ENCODE assay signal across 8 cellular contexts in the genomic region with DNA sequence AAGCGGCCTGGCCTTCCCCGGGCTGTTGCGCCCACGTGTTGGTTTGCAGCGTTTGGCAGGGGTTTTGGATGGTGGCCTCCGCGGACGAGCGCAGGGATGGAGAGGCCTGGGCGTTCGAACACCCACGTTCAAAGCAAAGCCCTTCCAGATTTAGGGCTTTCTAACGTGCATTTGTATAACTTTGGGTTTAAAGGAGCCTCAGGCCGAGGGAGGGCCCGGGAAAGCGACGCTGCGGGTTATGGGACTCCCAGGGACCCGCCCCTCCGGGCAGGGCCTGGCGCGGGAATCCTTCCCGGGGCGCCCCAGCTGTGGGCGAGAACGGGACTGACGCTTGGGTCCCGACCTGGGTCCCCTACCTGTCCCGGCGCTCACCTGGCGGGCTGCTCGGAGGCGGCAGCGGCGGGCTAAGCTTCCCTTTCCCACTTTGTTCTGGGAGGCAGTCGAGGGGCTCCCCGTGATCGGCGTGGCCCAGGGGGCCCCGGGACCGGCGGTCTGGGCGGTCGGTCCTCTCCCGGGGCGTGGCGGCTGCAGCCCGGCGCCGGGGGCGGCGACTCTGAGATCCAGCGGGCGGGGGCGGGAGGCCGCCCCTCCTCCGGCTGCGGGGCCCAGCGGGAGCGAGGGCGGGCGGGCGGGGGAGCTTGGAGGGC. TPM values are rescaled to one million over a fixed set of nuclear protein-coding genes. Genes with fewer than 3 reads are reported as not detected.
DNase-seq lines count a peak whose midpoint lies in the region; TF ChIP-seq lines count a peak whose summit lies in the region.

A gene with protein sequence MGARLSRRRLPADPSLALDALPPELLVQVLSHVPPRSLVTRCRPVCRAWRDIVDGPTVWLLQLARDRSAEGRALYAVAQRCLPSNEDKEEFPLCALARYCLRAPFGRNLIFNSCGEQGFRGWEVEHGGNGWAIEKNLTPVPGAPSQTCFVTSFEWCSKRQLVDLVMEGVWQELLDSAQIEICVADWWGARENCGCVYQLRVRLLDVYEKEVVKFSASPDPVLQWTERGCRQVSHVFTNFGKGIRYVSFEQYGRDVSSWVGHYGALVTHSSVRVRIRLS (minus strand): TSS at position 529 of the 647 bp plus-strand sequence. CDS start 25,423 bp downstream, outside the sequence.

- H3K27me3 ChIP-seq in ectodermal cell (ENCODE audit: control insufficient read depth, insufficient read depth, low read length, poor library complexity, severe bottlenecking) = no peaks in the 10 kb centered on the region
- no peaks in the 10 kb centered on the region for H3K27me3 ChIP-seq in liver (ENCODE audit: control insufficient read depth in 4 of 4, insufficient read depth in 4 of 4, low read length in 3 of 4)
- H3K27me3 ChIP-seq in stomach smooth muscle (ENCODE audit: control insufficient read depth in 1 of 2, insufficient read depth in 2 of 2, low read length in 2 of 2) = no peaks in the 10 kb centered on the region

- H3K27ac ChIP-seq in ectodermal cell (ENCODE audit: insufficient read depth, low read depth, low read length, poor library complexity, severe bottlenecking) = peak within 1 kb of the TSS; percentile 65
- H3K27ac ChIP-seq in liver (ENCODE audit: low read depth in 1 of 2, low read length in 2 of 2) = peak within 1 kb of the TSS; percentile 88 to 91
- H3K27ac ChIP-seq in stomach smooth muscle (ENCODE audit: low read length) = peak within 1 kb of the TSS; percentile 89

- 1% methylated on average over 63 of the region's 63 CpGs for WGBS in ectodermal cell, 2 experiments
- WGBS in liver = 3% methylated on average over 63 of the region's 63 CpGs

- no peak for TF ChIP-seq RAD21 in liver (IDR thresholded peaks at IDR 0.05)

- TF ChIP-seq CTCF in liver (IDR thresholded peaks at IDR 0.05; ENCODE audit: low read depth, low read length, missing input control) = no peak

- H3K4me3 ChIP-seq in ectodermal cell (ENCODE audit: insufficient read depth, low read depth, low read length) (peak within 1 kb of the TSS; percentile 69), liver (ENCODE audit: low read depth in 1 of 3, low read length in 3 of 3) (peak within 1 kb of the TSS; percentile 62 to 91 (median 72)), stomach smooth muscle (ENCODE audit: low read length in 2 of 2) (peak within 1 kb of the TSS; percentile 79 to 82)

- H3K9ac ChIP-seq in liver (ENCODE audit: low read depth in 1 of 2, low read length in 2 of 2) = peak within 1 kb of the TSS; percentile 76 to 84
- H3K9ac ChIP-seq in stomach smooth muscle (ENCODE audit: low read length in 2 of 2) = peak within 1 kb of the TSS; percentile 77 to 84

- peaks cover 4% of the 10 kb centered on the region for H3K4me1 ChIP-seq in ectodermal cell (ENCODE audit: control insufficient read depth, insufficient read depth, low read length)
- peaks cover 7 to 34% (median 21%) of the 10 kb centered on the region in 4 donors for H3K4me1 ChIP-seq in liver (ENCODE audit: control insufficient read depth in 4 of 4, insufficient read depth in 4 of 4, low read length in 3 of 4)
- H3K4me1 ChIP-seq in stomach smooth muscle (ENCODE audit: control insufficient read depth, insufficient read depth, low read length) = peaks cover 11% of the 10 kb centered on the region

- DNase-seq in DMS114 treated with DMSO at 0.1 percent for 48 hours (lab: John Stamatoyannopoulos, UW; ENCODE audit: unreplicated experiment) = peak; percentile 57
- DNase-seq in NCI-H82 treated with DMSO at 0.1 percent for 48 hours (lab: John Stamatoyannopoulos, UW; ENCODE audit: unreplicated experiment) = peak; percentile 61
- no peak for DNase-seq in SIG-M5 (lab: John Stamatoyannopoulos, UW)
- no peak for DNase-seq in NCI-H187 (lab: John Stamatoyannopoulos, UW)
- DNase-seq in NCI-H2196 treated with DMSO at 0.1 percent for 48 hours (lab: John Stamatoyannopoulos, UW; ENCODE audit: unreplicated experiment) = no peak

- H3K36me3 ChIP-seq in ectodermal cell (ENCODE audit: control insufficient read depth, insufficient read depth, low read length) (no peaks in the 10 kb centered on the region), liver (ENCODE audit: control insufficient read depth in 4 of 4, insufficient read depth in 3 of 4, low read depth in 1 of 4, low read length in 3 of 4) (no peaks in the 10 kb centered on the region), stomach smooth muscle (ENCODE audit: control insufficient read depth in 2 of 2, insufficient read depth in 2 of 2, low read length in 2 of 2) (no peaks in the 10 kb centered on the region)

- H3K9me3 ChIP-seq in ectodermal cell (ENCODE audit: control insufficient read depth, low read length) = no peaks in the 10 kb centered on the region
- no peaks in the 10 kb centered on the region for H3K9me3 ChIP-seq in liver (ENCODE audit: control insufficient read depth in 4 of 4, low read length in 3 of 4)
- no peaks in the 10 kb centered on the region for H3K9me3 ChIP-seq in stomach smooth muscle (ENCODE audit: control insufficient read depth in 2 of 2, low read length in 2 of 2)

TF ChIP-seq in liver, 16 proteins besides CTCF, POLR2A, EP300 and RAD21:
- TF ChIP-seq HNF4A (conservative IDR thresholded peaks at IDR 0.05) (no peak), RXRA (IDR thresholded peaks at IDR 0.05) (no peak), ATF3 (IDR thresholded peaks at IDR 0.05) (no peak), MAX (IDR thresholded peaks at IDR 0.05) (peak; percentile 74), TAF1 (conservative IDR thresholded peaks at IDR 0.05) (no peak), EGR1 (IDR thresholded peaks at IDR 0.05; ENCODE audit: low read depth in 2 of 2) (no peak), FOXA2 (IDR thresholded peaks at IDR 0.05) (no peak)
- TF ChIP-seq, protein P1, sequence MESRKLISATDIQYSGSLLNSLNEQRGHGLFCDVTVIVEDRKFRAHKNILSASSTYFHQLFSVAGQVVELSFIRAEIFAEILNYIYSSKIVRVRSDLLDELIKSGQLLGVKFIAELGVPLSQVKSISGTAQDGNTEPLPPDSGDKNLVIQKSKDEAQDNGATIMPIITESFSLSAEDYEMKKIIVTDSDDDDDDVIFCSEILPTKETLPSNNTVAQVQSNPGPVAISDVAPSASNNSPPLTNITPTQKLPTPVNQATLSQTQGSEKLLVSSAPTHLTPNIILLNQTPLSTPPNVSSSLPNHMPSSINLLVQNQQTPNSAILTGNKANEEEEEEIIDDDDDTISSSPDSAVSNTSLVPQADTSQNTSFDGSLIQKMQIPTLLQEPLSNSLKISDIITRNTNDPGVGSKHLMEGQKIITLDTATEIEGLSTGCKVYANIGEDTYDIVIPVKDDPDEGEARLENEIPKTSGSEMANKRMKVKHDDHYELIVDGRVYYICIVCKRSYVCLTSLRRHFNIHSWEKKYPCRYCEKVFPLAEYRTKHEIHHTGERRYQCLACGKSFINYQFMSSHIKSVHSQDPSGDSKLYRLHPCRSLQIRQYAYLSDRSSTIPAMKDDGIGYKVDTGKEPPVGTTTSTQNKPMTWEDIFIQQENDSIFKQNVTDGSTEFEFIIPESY (IDR thresholded peaks at IDR 0.05) = no peak

RNA-seq across cellular contexts. Expression of the gene that starts here (rescaled TPM):
- 24.4 TPM for polyA plus RNA-seq in ectodermal cell (2013, experiment 1 of 4)
- 20.8 TPM for polyA plus RNA-seq in ectodermal cell (2013, experiment 2 of 4)
- 18.0 TPM for polyA plus RNA-seq in ectodermal cell (2013, experiment 3 of 4)
- 19.4 TPM for polyA plus RNA-seq in ectodermal cell (2013, experiment 4 of 4)
- 10 to 100 TPM; 21.3 to 31.9 TPM for total RNA-seq in liver
- polyA plus RNA-seq in liver = 10 to 100 TPM; 19.7 to 25.6 TPM

Comparison
In these comparisons a context has a peak if more than half of its experiments do, and no peak if none do; other contexts are left out.
1. DNase-seq: peak in DMS114 treated with DMSO at 0.1 percent for 48 hours (single experiment) and NCI-H82 treated with DMSO at 0.1 percent for 48 hours (single experiment); none in SIG-M5 (single experiment), NCI-H187 (0 of 2) and NCI-H2196 treated with DMSO at 0.1 percent for 48 hours (single experiment).
2. Peak in every context shown above with its lines, with median percentiles within 50 percentile points of each other: H3K27ac ChIP-seq and H3K4me3 ChIP-seq.